In genomic region chr11:449889-450808, GRCh38 we compare ENCODE assay signal across 8 cellular contexts. TPM values are rescaled to one million over a fixed set of nuclear protein-coding genes. Genes with fewer than 3 reads are reported as not detected.
A peak's percentile ranks its signal among the peaks of the same experiment; 100 is the strongest.
DNase-seq lines count a peak whose midpoint lies in the region; ATAC-seq and TF ChIP-seq lines count a peak whose summit lies in the region.

PTDSS2 (plus strand) TSS chr11:450279; CDS start chr11:450456, 177 bp downstream.

- no peak for TF ChIP-seq CTCF in chondrocyte (IDR thresholded peaks at IDR 0.05)

- peaks cover 3% of the 10 kb centered on the region for H3K36me3 Mint-ChIP-seq in chondrocyte (ENCODE audit: low read depth)

- H3K27me3 Mint-ChIP-seq in chondrocyte (ENCODE audit: low read depth), result no peaks in the 10 kb centered on the region

- H3K27ac Mint-ChIP-seq in chondrocyte (ENCODE audit: unreplicated experiment), result peak within 1 kb of the TSS; percentile 94

- H3K4me3 Mint-ChIP-seq in chondrocyte (ENCODE audit: unreplicated experiment), result peak within 1 kb of the TSS; percentile 94

- DNase-seq in AG20443 (ENCODE audit: low spot score), result peak; percentile 97
- peak; percentile 90 for DNase-seq in NCI-H510A (lab: John Stamatoyannopoulos, UW)
- peak; percentile 90 for DNase-seq in activated CD4-positive, alpha-beta T cell treated with anti-CD3 and anti-CD28 coated beads for 1 hour
- DNase-seq in chondrocyte (ENCODE audit: low spot score), result no peak
- DNase-seq in kidney tubule cell (ENCODE audit: low spot score), result peak; percentile 95
- peak; percentile 80 to 94 (median 88) for DNase-seq in stimulated activated CD4-positive, alpha-beta T cell treated with anti-CD3 and anti-CD28 coated beads, Interleukin-1b, Interleukin-23, amount 100 ng/mL, for 24 hours (ENCODE audit: low read depth in 4 of 4, low spot score in 1 of 4)

- peaks cover 30% of the 10 kb centered on the region for H3K4me1 Mint-ChIP-seq in chondrocyte (ENCODE audit: low read depth)

- H3K9me3 Mint-ChIP-seq in chondrocyte (ENCODE audit: low read depth), result no peaks in the 10 kb centered on the region

- peak; percentile 77 for TF ChIP-seq POLR2A in GM19099 (IDR thresholded peaks at IDR 0.05; ENCODE audit: extremely low read depth, insufficient read length, low read depth)

- peak; percentile 72 for ATAC-seq in HG03432 (IDR thresholded peaks at IDR 0.05; ENCODE audit: unreplicated experiment)

RNA-seq across cellular contexts. Expression of gene PTDSS2, which starts in this region (rescaled TPM):
- total RNA-seq in chondrocyte, result 30.0 to 32.5 TPM (median 32.0 TPM) in 3 replicates
